25 cellular contexts compared by ENCODE assay signal in genomic region chr18:43501099-43501498, GRCh38.
"Had no signal": no experiment of that assay in that cellular context is flagged by ENCODE, and none has a peak within 500 bp of the region (broad histone marks: within the 10 kb centered on the region; RNA-seq: fewer than 3 reads in every experiment).

No MANE protein-coding gene starts in this region.

- ATAC-seq: activated CD4-positive, alpha-beta T cell treated with anti-CD3 and anti-CD28 coated beads for 36 hours; activated CD8-positive, alpha-beta T cell treated with anti-CD3 and anti-CD28 coated beads, Interleukin-2, amount 10 ng/mL, durations not matched to agents 7 days and 5 days; activated T-cell treated with anti-CD3 and anti-CD28 coated beads, Interleukin-2, amount 50 U/mL, for 72 hours; effector memory CD8-positive, alpha-beta T cell; foreskin keratinocyte; gastrocnemius medialis; T-helper 17 cell had no signal

- DNase-seq: activated CD4-positive, alpha-beta memory T cell treated with anti-CD3 and anti-CD28 coated beads for 36 hours; activated CD4-positive, alpha-beta T cell treated with anti-CD3 and anti-CD28 coated beads for 36 hours; activated CD4-positive, alpha-beta T cell treated with anti-CD3 and anti-CD28 coated beads, Interleukin-2, amount 10 ng/mL, durations not matched to agents 24 days and 14 days; activated CD4-positive, CD25-positive, alpha-beta regulatory T cell; activated CD4-positive, CD25-positive, alpha-beta regulatory T cell treated with anti-CD3 and anti-CD28 coated beads, Interleukin-2, amount 50 U/mL, for 72 hours; activated CD8-positive, alpha-beta memory T cell treated with anti-CD3 and anti-CD28 coated beads, Interleukin-2, amount 50 U/mL, for 48 hours; activated CD8-positive, alpha-beta T cell treated with anti-CD3 and anti-CD28 coated beads, Interleukin-2, amount 10 ng/mL, durations not matched to agents 7 days and 5 days; activated gamma-delta T cell treated with Interleukin-2 at 50 U/mL for 16 hours; activated naive CD4-positive, alpha-beta T cell treated with anti-CD3 and anti-CD28 coated beads, Interleukin-2, amount 50 U/mL, for 16 hours; activated naive CD4-positive, alpha-beta T cell treated with Interleukin-2 at 50 U/mL for 16 hours; activated T-cell treated with anti-CD3 and anti-CD28 coated beads for 4 hours; activated T-cell treated with anti-CD3 and anti-CD28 coated beads, Interleukin-2, amount 50 U/mL, for 24 hours; activated T-cell treated with anti-CD3 and anti-CD28 coated beads, Interleukin-2, amount 50 U/mL, for 72 hours; amniotic stem cell; brain microvascular endothelial cell; effector CD4-positive, alpha-beta T cell; effector memory CD8-positive, alpha-beta T cell; erythroblast; foreskin keratinocyte; gastrocnemius medialis; T-helper 1 cell; T-helper 17 cell; T1000 had no signal

- H3K27me3 ChIP-seq: brain microvascular endothelial cell, esophagus muscularis mucosa, foreskin keratinocyte, gastrocnemius medialis had no signal

- H3K4me1 ChIP-seq: esophagus muscularis mucosa, foreskin keratinocyte, gastrocnemius medialis had no signal

- H3K4me3 ChIP-seq: coronary artery, esophagus muscularis mucosa, gastrocnemius medialis had no signal

- H3K9me3 ChIP-seq: gastrocnemius medialis had no signal

- H3K27ac ChIP-seq: brain microvascular endothelial cell, coronary artery, esophagus muscularis mucosa, foreskin keratinocyte, gastrocnemius medialis had no signal

- H3K36me3 ChIP-seq: brain microvascular endothelial cell, esophagus muscularis mucosa, gastrocnemius medialis had no signal
